In the genomic region with DNA sequence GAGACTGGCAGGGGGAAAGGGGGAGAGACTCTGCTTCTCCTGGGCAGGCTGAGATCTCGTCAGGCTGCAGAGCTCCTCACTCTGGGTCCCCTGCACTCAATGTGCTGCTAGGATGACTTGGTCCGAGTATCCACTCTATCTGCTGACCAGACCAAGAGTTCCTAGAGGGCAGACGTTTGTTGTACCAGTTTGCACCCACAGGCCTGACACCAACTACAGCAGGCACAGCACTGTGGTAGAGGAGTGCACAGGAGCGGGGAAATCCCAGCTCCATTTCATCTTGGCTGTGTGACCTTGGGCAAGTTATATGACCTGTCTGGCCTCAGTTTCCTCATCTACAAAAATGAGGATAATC, we compare ENCODE assay signal across 9 cellular contexts. TPM values are rescaled to one million over a fixed set of nuclear protein-coding genes. Genes with fewer than 3 reads are reported as not detected.
DNase-seq lines count a peak whose midpoint lies in the region; ATAC-seq and TF ChIP-seq lines count a peak whose summit lies in the region.
"Had no signal": no experiment of that assay in that cellular context is flagged by ENCODE, and none has a peak within 500 bp of the region (broad histone marks: within the 10 kb centered on the region; RNA-seq: fewer than 3 reads in every experiment).

No MANE protein-coding gene starts in this region.

- no peaks in the 10 kb centered on the region for H3K27me3 Mint-ChIP-seq in naive B cell
- H3K27me3 Mint-ChIP-seq: dendritic cell treated with granulocyte-macrophage colony-stimulating factor and Interleukin-4, amounts not matched to agents 40 ng/mL and 50 ng/mL, for 4 days had no signal

- intact Hi-C loops in heart left ventricle (cut with DNase I) (no loop called here), left ventricle myocardium superior (cut with micrococcal nuclease) (no loop called here), vagina (cut with DNase I) (no loop called here), esophagus muscularis mucosa (cut with DNase I) (no loop called here)

- peaks cover 8 to 10% of the 10 kb centered on the region in 2 donors for H3K36me3 Mint-ChIP-seq in naive B cell

- H3K4me3 Mint-ChIP-seq in naive B cell = peak overlapping the region in 6 of 8 donors; percentile 25 to 66 (median 48)

- H3K27ac ChIP-seq in heart left ventricle (peak overlapping the region; percentile 28 to 93 (median 84)), vagina (peak overlapping the region; percentile 77), esophagus muscularis mucosa (replicated peaks in 1 of 4) (no peak overlapping the region)

- no peak for ATAC-seq in heart left ventricle
- no peak for ATAC-seq in left ventricle myocardium superior
- ATAC-seq in naive B cell (ENCODE audit: low read depth in 2 of 2) = no peak

- H3K4me1 Mint-ChIP-seq in naive B cell = peaks cover 74 to 91% (median 86%) of the 10 kb centered on the region in 3 donors

- H3K9me3 ChIP-seq in heart left ventricle (no peaks in the 10 kb centered on the region), vagina (no peaks in the 10 kb centered on the region), esophagus muscularis mucosa (no peaks in the 10 kb centered on the region)

- peaks cover 17 to 96% (median 85%) of the 10 kb centered on the region in 12 donors for H3K4me1 ChIP-seq in heart left ventricle
- peaks cover 94% of the 10 kb centered on the region for H3K4me1 ChIP-seq in vagina
- peaks cover 76 to 91% (median 90%) of the 10 kb centered on the region in 4 donors for H3K4me1 ChIP-seq in esophagus muscularis mucosa

- H3K9me3 Mint-ChIP-seq in naive B cell = peaks cover 0 to 1% (median 0%) of the 10 kb centered on the region in 7 donors
- H3K9me3 Mint-ChIP-seq: dendritic cell treated with granulocyte-macrophage colony-stimulating factor and Interleukin-4, amounts not matched to agents 40 ng/mL and 50 ng/mL, for 4 days had no signal

- H3K27me3 ChIP-seq in heart left ventricle (no peaks in the 10 kb centered on the region), vagina (no peaks in the 10 kb centered on the region), esophagus muscularis mucosa (no peaks in the 10 kb centered on the region)

- no peak for TF ChIP-seq EP300 in esophagus muscularis mucosa (IDR thresholded peaks at IDR 0.05)

- TF ChIP-seq CTCF in heart left ventricle (IDR thresholded peaks at IDR 0.05) (no peak), vagina (IDR thresholded peaks at IDR 0.05) (no peak), esophagus muscularis mucosa (IDR thresholded peaks at IDR 0.05) (no peak)

- 71 to 86% (median 76%) methylated on average over 2 to 4 of the region's 4 CpGs for WGBS in heart left ventricle, 4 donors
- WGBS in esophagus muscularis mucosa = 80% methylated on average over 4 of the region's 4 CpGs

- H3K36me3 ChIP-seq in heart left ventricle (peaks cover 0 to 6% (median 0%) of the 10 kb centered on the region in 9 donors), vagina (no peaks in the 10 kb centered on the region), esophagus muscularis mucosa (peaks cover 0 to 7% (median 2%) of the 10 kb centered on the region in 4 donors)

- peak overlapping the region; percentile 24 to 92 (median 78) for H3K27ac Mint-ChIP-seq in naive B cell

- H3K4me3 ChIP-seq in heart left ventricle (peak overlapping the region in 1 of 12 donors; percentile 6), vagina (no peak overlapping the region), esophagus muscularis mucosa (no peak overlapping the region)

- DNase-seq in heart left ventricle = no peak
- no peak for DNase-seq in left ventricle myocardium superior
- peak; percentile 26 for DNase-seq in central memory CD4-positive, alpha-beta T cell
- no peak for DNase-seq in naive B cell
- DNase-seq in vagina (ENCODE audit: extremely low spot score in 2 of 2) = no peak
- DNase-seq in esophagus muscularis mucosa (ENCODE audit: extremely low spot score) = no peak
- no peak for DNase-seq in EL
- no peak for DNase-seq in NCI-H748 treated with DMSO at 0.1 percent for 48 hours (lab: John Stamatoyannopoulos, UW)

- TF ChIP-seq POLR2A in heart left ventricle (IDR thresholded peaks at IDR 0.05) (no peak), vagina (IDR thresholded peaks at IDR 0.05) (no peak), esophagus muscularis mucosa (IDR thresholded peaks at IDR 0.05; ENCODE audit: low read depth) (no peak)

RNA-seq across cellular contexts. Expression of a gene that starts 29.0 kb away (rescaled TPM):
- total RNA-seq in heart left ventricle (10 to 100 TPM; 27.1 to 36.8 (median 33.3) TPM), left ventricle myocardium superior (29.6 TPM), vagina (55.5 TPM), esophagus muscularis mucosa (10 to 100 TPM; 27.5 to 54.8 (median 36.7) TPM)
- polyA plus RNA-seq in heart left ventricle (100 to 1,000 TPM in 1 of 2 donors, 10 to 100 TPM in 1; 83.5 to 120 TPM), naive B cell (ENCODE audit: low read depth in 6 of 6) (100 to 1,000 TPM; 119 to 157 (median 123) TPM)

RNA-seq across cellular contexts. Expression of a gene that starts 31.9 kb away (rescaled TPM):
- total RNA-seq in heart left ventricle = 10 to 100 TPM in 6 of 9 donors, 1 to 10 TPM in 3; 8.1 to 41.1 (median 12.0) TPM
- polyA plus RNA-seq in heart left ventricle = 10 to 100 TPM; 16.3 to 45.7 TPM
- 11.4 TPM for total RNA-seq in left ventricle myocardium superior
- polyA plus RNA-seq in naive B cell (ENCODE audit: low read depth in 6 of 6) = 1 to 10 TPM in 4 of 6 donors, under 1 TPM in 1, not detected in 1; 0.34 to 2.2 (median 1.5) TPM
- 227 TPM for total RNA-seq in vagina
- total RNA-seq in esophagus muscularis mucosa = 10 to 100 TPM; 16.6 to 22.1 (median 21.2) TPM

Comparison
In these comparisons a context has a peak if more than half of its experiments do, and no peak if none do; other contexts are left out.
1. H3K27ac ChIP-seq: peak in heart left ventricle (12 of 12) and vagina (single experiment); none in esophagus muscularis mucosa (0 of 4).